Comparison of ENCODE assay signal across 28 cellular contexts in genomic region chrX:138073626-138074025, GRCh38.
"Had no signal": no experiment of that assay in that cellular context is flagged by ENCODE, and none has a peak within 500 bp of the region (broad histone marks: within the 10 kb centered on the region; RNA-seq: fewer than 3 reads in every experiment).

No MANE protein-coding gene starts in this region.

- FAIRE-seq: endometrium had no signal

- H3K9me3 Mint-ChIP-seq: dendritic cell treated with granulocyte-macrophage colony-stimulating factor and Interleukin-4, amounts not matched to agents 40 ng/mL and 50 ng/mL, for 4 days had no signal

- H3K4me3 Mint-ChIP-seq: dendritic cell treated with granulocyte-macrophage colony-stimulating factor and Interleukin-4, amounts not matched to agents 40 ng/mL and 50 ng/mL, for 4 days; effector memory CD8-positive, alpha-beta T cell; endodermal cell; immature natural killer cell; mesothelial cell of epicardium; naive B cell had no signal

- ATAC-seq: effector memory CD8-positive, alpha-beta T cell; esophagus mucosa; gastrocnemius medialis; heart right ventricle; left cardiac atrium; left lung; left ventricle myocardium superior; lower lobe of right lung; mucosa of descending colon had no signal

- H3K36me3 ChIP-seq: colonic mucosa, esophagus squamous epithelium, gastrocnemius medialis, heart right ventricle, left lung, lower lobe of right lung had no signal

- H3K27ac ChIP-seq: colonic mucosa, epithelial cell of prostate, esophagus squamous epithelium, gastrocnemius medialis, heart right ventricle, left lung, lower lobe of right lung had no signal

- DNase-seq: colonic mucosa; cortex of kidney; effector CD8-positive, alpha-beta T cell; effector memory CD8-positive, alpha-beta T cell; endodermal cell; erythroblast; esophagus squamous epithelium; foreskin fibroblast; foreskin melanocyte; gastrocnemius medialis; glutamatergic neuron; head of caudate nucleus; heart right ventricle; hippocampal formation; immature natural killer cell; islet precursor cell; left cardiac atrium; left lung; left ventricle myocardium superior; lower lobe of right lung; mesenchymal stem cell; mucosa of descending colon; naive B cell had no signal

- H3K9me3 ChIP-seq: colonic mucosa, esophagus squamous epithelium, gastrocnemius medialis, left lung, lower lobe of right lung, mucosa of descending colon had no signal

- H3K4me1 ChIP-seq: colonic mucosa, esophagus squamous epithelium, gastrocnemius medialis, heart right ventricle, left lung, lower lobe of right lung had no signal

- H3K4me3 ChIP-seq: colonic mucosa, esophagus squamous epithelium, gastrocnemius medialis, heart right ventricle, left lung, lower lobe of right lung, mucosa of descending colon had no signal

- H3K27me3 Mint-ChIP-seq: dendritic cell treated with granulocyte-macrophage colony-stimulating factor and Interleukin-4, amounts not matched to agents 40 ng/mL and 50 ng/mL, for 4 days; effector memory CD8-positive, alpha-beta T cell; naive B cell had no signal

- H3K4me1 Mint-ChIP-seq: endodermal cell, immature natural killer cell, mesothelial cell of epicardium, naive B cell had no signal

- H3K36me3 Mint-ChIP-seq: immature natural killer cell, mesothelial cell of epicardium, naive B cell had no signal
